8 cellular contexts compared by ENCODE assay signal in the genomic region with DNA sequence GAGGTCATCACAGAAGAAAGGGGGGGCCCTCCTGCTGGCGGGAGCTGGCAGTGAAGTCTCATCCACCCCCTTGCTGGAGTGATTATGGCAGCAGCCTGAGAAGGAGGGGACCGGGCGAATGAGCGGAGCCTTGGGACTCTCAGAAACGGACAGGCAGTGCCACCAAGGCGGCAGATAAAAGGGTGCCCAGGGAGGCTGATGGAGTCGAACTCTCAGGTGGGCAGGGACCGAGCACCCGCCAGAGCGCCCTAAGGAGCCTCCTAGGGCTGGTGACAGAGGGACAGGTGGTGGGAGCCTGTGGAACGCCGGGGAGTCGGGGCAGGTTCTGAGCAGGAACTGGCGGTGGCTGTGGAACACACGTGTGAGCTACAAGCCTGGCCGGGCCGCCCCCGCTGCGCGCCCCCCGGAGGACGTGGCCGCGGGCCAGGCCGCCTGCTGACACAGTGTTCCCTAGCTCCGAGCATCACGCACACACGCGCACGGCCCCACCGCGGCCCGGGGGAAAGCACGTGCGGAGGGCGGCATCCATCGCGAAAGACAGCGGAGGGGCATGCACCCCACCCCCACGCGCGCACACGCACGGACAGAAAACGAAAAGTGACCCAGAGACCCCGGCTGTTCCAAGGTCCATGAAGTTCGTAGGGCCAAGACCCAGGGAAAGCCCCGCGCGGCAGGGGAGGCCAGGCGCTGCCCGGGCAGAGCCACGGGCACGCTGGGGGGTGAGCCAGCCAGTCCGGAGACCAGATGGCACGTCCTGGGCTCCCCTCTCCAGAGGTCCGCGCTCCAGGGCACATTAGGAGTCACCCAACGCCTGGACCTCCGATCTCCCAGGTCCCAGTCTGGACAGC. TPM values are rescaled to one million over a fixed set of nuclear protein-coding genes. Genes with fewer than 3 reads are reported as not detected.
DNase-seq lines count a peak whose midpoint lies in the region; ATAC-seq lines count a peak whose summit lies in the region.

No MANE protein-coding gene starts in this region.

- H3K27me3 ChIP-seq in Karpas-422 (ENCODE audit: low read length), result no peaks in the 10 kb centered on the region

- peaks cover 18% of the 10 kb centered on the region for H3K36me3 Mint-ChIP-seq in activated CD4-positive, alpha-beta T cell treated with anti-CD3 and anti-CD28 coated beads, Interleukin-2, amount 10 ng/mL, durations not matched to agents 7 days and 5 days (ENCODE audit: low read depth)

- DNase-seq in GM04504 (ENCODE audit: low read depth) (peak; percentile 16), Karpas-422 (peak; percentile 53), epidermal melanocyte (ENCODE audit: insufficient read length, low spot score) (peak; percentile 52), myocyte (ENCODE audit: low read depth) (peak; percentile 67), kidney glomerular epithelial cell (lab: John Stamatoyannopoulos, UW) (no peak)
- DNase-seq in activated CD4-positive, alpha-beta T cell treated with anti-CD3 and anti-CD28 coated beads, Interleukin-2, amount 10 ng/mL, durations not matched to agents 7 days and 5 days, result peak; percentile 17
- peak; percentile 52 to 69 for DNase-seq in stimulated activated naive CD8-positive, alpha-beta T cell treated with anti-CD3 and anti-CD28 coated beads, Interleukin-15, amount 100 ng/mL, for 72 hours

- POLR2A ChIA-PET in activated CD4-positive, alpha-beta T cell treated with anti-CD3 and anti-CD28 coated beads, Interleukin-2, amount 10 ng/mL, durations not matched to agents 7 days and 5 days (lab: Charles Lee), result no interaction called here

- no peaks in the 10 kb centered on the region for H3K9me3 Mint-ChIP-seq in activated CD4-positive, alpha-beta T cell treated with anti-CD3 and anti-CD28 coated beads, Interleukin-2, amount 10 ng/mL, durations not matched to agents 7 days and 5 days
- H3K9me3 Mint-ChIP-seq in stimulated activated naive CD8-positive, alpha-beta T cell treated with anti-CD3 and anti-CD28 coated beads, Interleukin-15, amount 100 ng/mL, for 72 hours, result no peaks in the 10 kb centered on the region

- H3K4me3 ChIP-seq in Karpas-422 (ENCODE audit: low read length), result peak overlapping the region; percentile 73

- no peak overlapping the region for H3K27ac ChIP-seq in Karpas-422 (ENCODE audit: low read length)

- peak overlapping the region; percentile 36 for H3K27ac Mint-ChIP-seq in activated CD4-positive, alpha-beta T cell treated with anti-CD3 and anti-CD28 coated beads, Interleukin-2, amount 10 ng/mL, durations not matched to agents 7 days and 5 days
- H3K27ac Mint-ChIP-seq in stimulated activated naive CD8-positive, alpha-beta T cell treated with anti-CD3 and anti-CD28 coated beads, Interleukin-15, amount 100 ng/mL, for 72 hours, result peak overlapping the region; percentile 85 to 97

- H4K20me1 ChIP-seq in Karpas-422 (ENCODE audit: insufficient read depth, low read depth, low read length), result no peaks in the 10 kb centered on the region

- peaks cover 15% of the 10 kb centered on the region for H3K4me1 ChIP-seq in Karpas-422 (ENCODE audit: low read length)

- H3K4me2 ChIP-seq in Karpas-422 (ENCODE audit: low read depth, low read length, poor library complexity, severe bottlenecking), result peak overlapping the region; percentile 87

- peak; percentile 31 for ATAC-seq in GM21825 (IDR thresholded peaks at IDR 0.05; ENCODE audit: unreplicated experiment)
- ATAC-seq in stimulated activated naive CD8-positive, alpha-beta T cell treated with anti-CD3 and anti-CD28 coated beads, Interleukin-15, amount 100 ng/mL, for 72 hours, result peak; percentile 72

- H3K9ac ChIP-seq in Karpas-422 (ENCODE audit: low read length), result peak overlapping the region; percentile 75

- H3K9me2 ChIP-seq in Karpas-422 (replicated peaks; ENCODE audit: insufficient read depth, low read length), result no peaks in the 10 kb centered on the region

- no peaks in the 10 kb centered on the region for H3K79me2 ChIP-seq in Karpas-422 (ENCODE audit: low read length)

- peaks cover 36% of the 10 kb centered on the region for H3K4me1 Mint-ChIP-seq in activated CD4-positive, alpha-beta T cell treated with anti-CD3 and anti-CD28 coated beads, Interleukin-2, amount 10 ng/mL, durations not matched to agents 7 days and 5 days
- H3K4me1 Mint-ChIP-seq in stimulated activated naive CD8-positive, alpha-beta T cell treated with anti-CD3 and anti-CD28 coated beads, Interleukin-15, amount 100 ng/mL, for 72 hours, result peaks cover 44% of the 10 kb centered on the region

- peak overlapping the region; percentile 70 for H3K4me3 Mint-ChIP-seq in activated CD4-positive, alpha-beta T cell treated with anti-CD3 and anti-CD28 coated beads, Interleukin-2, amount 10 ng/mL, durations not matched to agents 7 days and 5 days
- H3K4me3 Mint-ChIP-seq in stimulated activated naive CD8-positive, alpha-beta T cell treated with anti-CD3 and anti-CD28 coated beads, Interleukin-15, amount 100 ng/mL, for 72 hours, result peak overlapping the region; percentile 92 to 99

- no peaks in the 10 kb centered on the region for H3K36me3 ChIP-seq in Karpas-422 (ENCODE audit: insufficient read depth, low read length)

- CTCF ChIA-PET in activated CD4-positive, alpha-beta T cell treated with anti-CD3 and anti-CD28 coated beads, Interleukin-2, amount 10 ng/mL, durations not matched to agents 7 days and 5 days (lab: Charles Lee), result interaction anchor here (0.8 to 2.0 kb wide), 6 partner anchors 12 to 322 kb away, joined by 3 to 8 read pairs (median 4); a partner anchor contains a TSS

- peak overlapping the region; percentile 92 for H2AFZ ChIP-seq in Karpas-422 (ENCODE audit: low read length)

- H3K9me3 ChIP-seq in Karpas-422 (ENCODE audit: low read length), result no peaks in the 10 kb centered on the region

- H3K27me3 Mint-ChIP-seq in activated CD4-positive, alpha-beta T cell treated with anti-CD3 and anti-CD28 coated beads, Interleukin-2, amount 10 ng/mL, durations not matched to agents 7 days and 5 days, result peaks cover 14% of the 10 kb centered on the region
- H3K27me3 Mint-ChIP-seq in stimulated activated naive CD8-positive, alpha-beta T cell treated with anti-CD3 and anti-CD28 coated beads, Interleukin-15, amount 100 ng/mL, for 72 hours, result peaks cover 8% of the 10 kb centered on the region

RNA-seq across cellular contexts. Expression of a gene that starts 1.0 kb away (rescaled TPM):
- total RNA-seq in Karpas-422 (2014; rRNA removed; shearing (Covaris generic); ENCODE audit: low replicate concordance), result 0.07 and 0.32 TPM in 2 replicates
- total RNA-seq in activated CD4-positive, alpha-beta T cell treated with anti-CD3 and anti-CD28 coated beads, Interleukin-2, amount 10 ng/mL, durations not matched to agents 7 days and 5 days, result 1 to 10 TPM; 1.6 to 1.7 TPM
- 2.1 and 2.7 TPM in 2 replicates for total RNA-seq in myocyte
- 3.1 TPM for polyA plus RNA-seq in myocyte (2012)

RNA-seq across cellular contexts. Expression of a gene that starts 38.8 kb away (rescaled TPM):
- 100 and 163 TPM in 2 replicates for total RNA-seq in Karpas-422 (2014; rRNA removed; shearing (Covaris generic); ENCODE audit: low replicate concordance)
- 100 to 1,000 TPM; 207 to 222 TPM for total RNA-seq in activated CD4-positive, alpha-beta T cell treated with anti-CD3 and anti-CD28 coated beads, Interleukin-2, amount 10 ng/mL, durations not matched to agents 7 days and 5 days
- 329 and 379 TPM in 2 replicates for total RNA-seq in myocyte
- polyA plus RNA-seq in myocyte (2012), result 247 TPM

RNA-seq across cellular contexts. Expression of a gene that starts 38.9 kb away (rescaled TPM):
- total RNA-seq in Karpas-422 (2014; rRNA removed; shearing (Covaris generic); ENCODE audit: low replicate concordance), result 72.6 and 92.4 TPM in 2 replicates
- total RNA-seq in activated CD4-positive, alpha-beta T cell treated with anti-CD3 and anti-CD28 coated beads, Interleukin-2, amount 10 ng/mL, durations not matched to agents 7 days and 5 days, result 10 to 100 TPM; 40.0 to 46.9 TPM
- 32.1 and 37.3 TPM in 2 replicates for total RNA-seq in myocyte
- 36.2 TPM for polyA plus RNA-seq in myocyte (2012)

RNA-seq across cellular contexts. Expression of a gene that starts 53.1 kb away (rescaled TPM):
- not detected in 2 replicates for total RNA-seq in Karpas-422 (2014; rRNA removed; shearing (Covaris generic); ENCODE audit: low replicate concordance)
- total RNA-seq in activated CD4-positive, alpha-beta T cell treated with anti-CD3 and anti-CD28 coated beads, Interleukin-2, amount 10 ng/mL, durations not matched to agents 7 days and 5 days, result not detected
- total RNA-seq in myocyte, result 18.1 and 29.7 TPM in 2 replicates
- 154 TPM for polyA plus RNA-seq in myocyte (2012)
